8 cellular contexts compared by ENCODE assay signal in genomic region chr17:6561446-6561845, GRCh38. TPM values are rescaled to one million over a fixed set of nuclear protein-coding genes. Genes with fewer than 3 reads are reported as not detected.
"Had no signal": no experiment of that assay in that cellular context is flagged by ENCODE, and none has a peak within 500 bp of the region (broad histone marks: within the 10 kb centered on the region; RNA-seq: fewer than 3 reads in every experiment).

No MANE protein-coding gene starts in this region.

- FAIRE-seq: HTR-8/SVneo, K562 had no signal

- H3K4me2 ChIP-seq: KMS-11 had no signal

- H3K9ac ChIP-seq: KMS-11 had no signal

- H3K27ac ChIP-seq: HL-60, KMS-11 had no signal

- H3K4me3 ChIP-seq: K562 had no signal

- ATAC-seq: K562 had no signal

- DNase-seq: IMR-90, KBM-7, KG1 had no signal

RNA-seq across cellular contexts. Expression of gene PITPNM3, which starts 5.1 kb away (rescaled TPM):
- polyA plus RNA-seq: IgD-negative memory B cell had no signal
